ENCODE assay signal across 8 cellular contexts in genomic region chr2:30231726-30232026, GRCh38. TPM values are rescaled to one million over a fixed set of nuclear protein-coding genes. Genes with fewer than 3 reads are reported as not detected.
DNase-seq lines count a peak whose midpoint lies in the region; ATAC-seq and FAIRE-seq lines count a peak whose summit lies in the region.

No MANE protein-coding gene starts in this region.

- peaks cover 26% of the 10 kb centered on the region for H3K36me3 Mint-ChIP-seq in activated T-helper 2 cell treated with anti-CD3 and anti-CD28 coated beads, Interferon-gamma antibody, Interleukin-2, Interleukin-4, amounts not matched to agents 10 μg/mL and 5 μg/mL and 100 μg/mL, durations not matched to agents 14 hours and 24 hours and 36 hours (ENCODE audit: low read depth)
- H3K36me3 Mint-ChIP-seq in stimulated activated effector memory CD8-positive, alpha-beta T cell treated with anti-CD3 and anti-CD28 coated beads, Interleukin-12 subunit alpha, Interleukin-12 subunit beta, amount 100 ng/mL, for 72 hours: peaks cover 67% of the 10 kb centered on the region

- peak overlapping the region; percentile 84 for H3K4me3 Mint-ChIP-seq in activated T-helper 2 cell treated with anti-CD3 and anti-CD28 coated beads, Interferon-gamma antibody, Interleukin-2, Interleukin-4, amounts not matched to agents 10 μg/mL and 5 μg/mL and 100 μg/mL, durations not matched to agents 14 hours and 24 hours and 36 hours (ENCODE audit: low read depth)
- peak overlapping the region; percentile 76 for H3K4me3 Mint-ChIP-seq in stimulated activated effector memory CD8-positive, alpha-beta T cell treated with anti-CD3 and anti-CD28 coated beads, Interleukin-12 subunit alpha, Interleukin-12 subunit beta, amount 100 ng/mL, for 72 hours

- intact Hi-C loops in activated T-helper 2 cell treated with anti-CD3 and anti-CD28 coated beads, Interferon-gamma antibody, Interleukin-2, Interleukin-4, amounts not matched to agents 10 μg/mL and 5 μg/mL and 100 μg/mL, durations not matched to agents 14 hours and 24 hours and 36 hours (cut with micrococcal nuclease): loop anchor here (1.0 kb wide), 3 partner anchors 22 to 106 kb away; no protein-coding TSS in a partner anchor

- H3K36me3 ChIP-seq in iPS DF 6.9 (ENCODE audit: control insufficient read depth, insufficient read depth, low read length): no peaks in the 10 kb centered on the region

- no peak for DNase-seq in activated T-helper 2 cell treated with anti-CD3 and anti-CD28 coated beads, Interferon-gamma antibody, Interleukin-2, Interleukin-4, amounts not matched to agents 10 μg/mL and 5 μg/mL and 100 μg/mL, durations not matched to agents 14 hours and 24 hours and 36 hours (ENCODE audit: low spot score)
- DNase-seq in iPS DF 6.9 (ENCODE audit: low read depth, low spot score) (no peak), GM19240 (ENCODE audit: insufficient read length, low spot score) (no peak), HTR-8/SVneo (ENCODE audit: insufficient read length, low spot score) (no peak), hypothalamus (lab: John Stamatoyannopoulos, UW) (no peak)
- DNase-seq in stimulated activated effector memory CD8-positive, alpha-beta T cell treated with anti-CD3 and anti-CD28 coated beads, Interleukin-12 subunit alpha, Interleukin-12 subunit beta, amount 100 ng/mL, for 72 hours (ENCODE audit: low spot score in 2 of 2): no peak

- peak overlapping the region; percentile 67; the same call in 1 of the 2 replicates for H3K4me3 ChIP-seq in iPS DF 6.9 (ENCODE audit: low read length)

- H3K27me3 ChIP-seq in iPS DF 6.9 (ENCODE audit: control insufficient read depth, insufficient read depth, low read length): peaks cover 8% of the 10 kb centered on the region; the same call in 1 of the 2 replicates

- no peak overlapping the region for H3K27ac ChIP-seq in iPS DF 6.9 (ENCODE audit: low read length)

- no peak for FAIRE-seq in HTR-8/SVneo (lab: Jason Lieb, UNC)

- H3K9me3 Mint-ChIP-seq in activated T-helper 2 cell treated with anti-CD3 and anti-CD28 coated beads, Interferon-gamma antibody, Interleukin-2, Interleukin-4, amounts not matched to agents 10 μg/mL and 5 μg/mL and 100 μg/mL, durations not matched to agents 14 hours and 24 hours and 36 hours: no peaks in the 10 kb centered on the region
- no peaks in the 10 kb centered on the region for H3K9me3 Mint-ChIP-seq in stimulated activated effector memory CD8-positive, alpha-beta T cell treated with anti-CD3 and anti-CD28 coated beads, Interleukin-12 subunit alpha, Interleukin-12 subunit beta, amount 100 ng/mL, for 72 hours

- peaks cover 1% of the 10 kb centered on the region; the same call in 1 of the 2 replicates for H3K4me1 ChIP-seq in iPS DF 6.9 (ENCODE audit: control insufficient read depth, insufficient read depth, low read length)

- no peaks in the 10 kb centered on the region for H3K9me3 ChIP-seq in iPS DF 6.9 (ENCODE audit: control insufficient read depth, insufficient read depth, low read length)

- no CpG with 5 or more reads among the region's 29 CpGs for whole genome bisulfite sequencing in iPS DF 6.9 (ENCODE audit: insufficient coverage, insufficient read length)

- ATAC-seq in GM18499 (IDR thresholded peaks at IDR 0.05; ENCODE audit: insufficient read depth, unreplicated experiment): peak; percentile 3
- ATAC-seq in HG03457 (IDR thresholded peaks at IDR 0.05; ENCODE audit: unreplicated experiment): peak; percentile 1
- no peak for ATAC-seq in stimulated activated effector memory CD8-positive, alpha-beta T cell treated with anti-CD3 and anti-CD28 coated beads, Interleukin-12 subunit alpha, Interleukin-12 subunit beta, amount 100 ng/mL, for 72 hours

- peaks cover 4% of the 10 kb centered on the region for H3K27me3 Mint-ChIP-seq in activated T-helper 2 cell treated with anti-CD3 and anti-CD28 coated beads, Interferon-gamma antibody, Interleukin-2, Interleukin-4, amounts not matched to agents 10 μg/mL and 5 μg/mL and 100 μg/mL, durations not matched to agents 14 hours and 24 hours and 36 hours (ENCODE audit: low read depth)

- H3K4me1 Mint-ChIP-seq in activated T-helper 2 cell treated with anti-CD3 and anti-CD28 coated beads, Interferon-gamma antibody, Interleukin-2, Interleukin-4, amounts not matched to agents 10 μg/mL and 5 μg/mL and 100 μg/mL, durations not matched to agents 14 hours and 24 hours and 36 hours (ENCODE audit: low read depth): peaks cover 49% of the 10 kb centered on the region
- H3K4me1 Mint-ChIP-seq in stimulated activated effector memory CD8-positive, alpha-beta T cell treated with anti-CD3 and anti-CD28 coated beads, Interleukin-12 subunit alpha, Interleukin-12 subunit beta, amount 100 ng/mL, for 72 hours: peaks cover 68% of the 10 kb centered on the region

- peak overlapping the region; percentile 79 for H3K27ac Mint-ChIP-seq in activated T-helper 2 cell treated with anti-CD3 and anti-CD28 coated beads, Interferon-gamma antibody, Interleukin-2, Interleukin-4, amounts not matched to agents 10 μg/mL and 5 μg/mL and 100 μg/mL, durations not matched to agents 14 hours and 24 hours and 36 hours
- peak overlapping the region; percentile 79 for H3K27ac Mint-ChIP-seq in stimulated activated effector memory CD8-positive, alpha-beta T cell treated with anti-CD3 and anti-CD28 coated beads, Interleukin-12 subunit alpha, Interleukin-12 subunit beta, amount 100 ng/mL, for 72 hours

RNA-seq across cellular contexts. Expression of gene LBH, which starts 0.3 kb away (rescaled TPM):
- 60.8 and 61.1 TPM in 2 replicates for total RNA-seq in activated T-helper 2 cell treated with anti-CD3 and anti-CD28 coated beads, Interferon-gamma antibody, Interleukin-2, Interleukin-4, amounts not matched to agents 10 μg/mL and 5 μg/mL and 100 μg/mL, durations not matched to agents 14 hours and 24 hours and 36 hours
